ENCODE assay signal across 37 cellular contexts in the genomic region with DNA sequence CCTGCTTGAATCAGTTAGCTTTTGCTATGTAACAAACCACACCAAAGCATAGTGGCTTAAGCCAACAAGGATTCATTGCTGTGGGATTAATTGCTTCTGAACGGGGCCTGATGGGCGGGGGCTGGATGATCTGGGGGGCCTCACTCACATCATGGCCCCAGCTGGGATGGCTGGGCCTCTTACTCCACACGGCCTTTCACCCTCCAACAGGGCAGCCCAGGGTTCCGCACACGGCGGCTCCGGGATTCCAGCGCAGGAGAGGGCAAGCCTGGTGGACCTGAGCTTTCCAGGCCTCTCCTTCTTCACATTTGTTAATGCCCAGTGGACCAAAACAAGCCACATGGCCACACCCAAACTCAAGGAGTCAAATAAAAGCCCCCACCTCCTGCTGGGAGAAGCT.
"Had no signal": no experiment of that assay in that cellular context is flagged by ENCODE, and none has a peak within 500 bp of the region (broad histone marks: within the 10 kb centered on the region; RNA-seq: fewer than 3 reads in every experiment).

No MANE protein-coding gene starts in this region.

- ATAC-seq: activated naive CD4-positive, alpha-beta T cell treated with anti-CD3 and anti-CD28 coated beads, Interleukin-2, amount 50 U/mL, for 72 hours; activated naive CD8-positive, alpha-beta T cell treated with anti-CD3 and anti-CD28 coated beads, Interleukin-2, amount 50 U/mL, for 24 hours; activated T-cell treated with anti-CD3 and anti-CD28 coated beads, Interleukin-2, amount 50 U/mL, for 4 hours; activated T-cell treated with anti-CD3 and anti-CD28 coated beads, Interleukin-2, amount 50 U/mL, for 72 hours; activated T-helper 17 cell treated with anti-CD3 and anti-CD28 coated beads, Interleukin-2, amount 50 U/mL, for 72 hours; body of pancreas had no signal

- H3K4me3 Mint-ChIP-seq: activated naive CD4-positive, alpha-beta T cell treated with anti-CD3 and anti-CD28 coated beads for 36 hours; activated naive CD4-positive, alpha-beta T cell treated with anti-CD3 and anti-CD28 coated beads, Interleukin-2, amount 10 ng/mL, durations not matched to agents 7 days and 5 days; activated naive CD4-positive, alpha-beta T cell treated with anti-CD3 and anti-CD28 coated beads, Interleukin-2, amount 50 U/mL, for 24 hours; activated naive CD8-positive, alpha-beta T cell; activated naive CD8-positive, alpha-beta T cell treated with anti-CD3 and anti-CD28 coated beads for 36 hours; activated naive CD8-positive, alpha-beta T cell treated with anti-CD3 and anti-CD28 coated beads, Interleukin-2, amount 10 ng/mL, durations not matched to agents 7 days and 5 days; activated naive CD8-positive, alpha-beta T cell treated with anti-CD3 and anti-CD28 coated beads, Interleukin-2, amount 50 U/mL, for 24 hours; activated T-cell treated with anti-CD3 and anti-CD28 coated beads, Interleukin-2, amount 50 U/mL, for 24 hours; activated T-cell treated with anti-CD3 and anti-CD28 coated beads, Interleukin-2, amount 50 U/mL, for 4 hours; activated T-cell treated with anti-CD3 and anti-CD28 coated beads, Interleukin-2, amount 50 U/mL, for 72 hours; activated T-helper 1 cell treated with anti-CD3 and anti-CD28 coated beads, Interleukin-12 subunit alpha, Interleukin-12 subunit beta, Interleukin-2, Interleukin-4 antibody, amounts not matched to agents 30 ng/mL and 10 ng/mL and 1 ng/mL, durations not matched to agents 14 hours and 24 hours and 36 hours; activated T-helper 17 cell treated with anti-CD3 and anti-CD28 coated beads, Interleukin-2, amount 50 U/mL, for 72 hours; brain; central memory CD8-positive, alpha-beta T cell had no signal

- H3K4me1 ChIP-seq: adrenal gland, ascending aorta, body of pancreas, breast epithelium had no signal

- H3K27me3 ChIP-seq: adrenal gland, ascending aorta, body of pancreas, brain microvascular endothelial cell, breast epithelium, cardiac muscle cell had no signal

- H3K4me1 Mint-ChIP-seq: activated naive CD4-positive, alpha-beta T cell treated with anti-CD3 and anti-CD28 coated beads, Interleukin-2, amount 10 ng/mL, durations not matched to agents 7 days and 5 days; activated naive CD4-positive, alpha-beta T cell treated with anti-CD3 and anti-CD28 coated beads, Interleukin-2, amount 50 U/mL, for 24 hours; activated naive CD8-positive, alpha-beta T cell treated with anti-CD3 and anti-CD28 coated beads for 36 hours; activated naive CD8-positive, alpha-beta T cell treated with anti-CD3 and anti-CD28 coated beads, Interleukin-2, amount 10 ng/mL, durations not matched to agents 7 days and 5 days; activated naive CD8-positive, alpha-beta T cell treated with anti-CD3 and anti-CD28 coated beads, Interleukin-2, amount 50 U/mL, for 24 hours; activated T-helper 17 cell treated with anti-CD3 and anti-CD28 coated beads, Interleukin-2, amount 50 U/mL, for 72 hours; central memory CD8-positive, alpha-beta T cell had no signal

- H3K27me3 Mint-ChIP-seq: activated naive CD4-positive, alpha-beta T cell treated with anti-CD3 and anti-CD28 coated beads, Interleukin-2, amount 50 U/mL, for 24 hours; activated naive CD8-positive, alpha-beta T cell; activated naive CD8-positive, alpha-beta T cell treated with anti-CD3 and anti-CD28 coated beads, Interleukin-2, amount 50 U/mL, for 24 hours; brain had no signal

- H3K9me3 ChIP-seq: adrenal gland, ascending aorta, body of pancreas, breast epithelium had no signal

- H3K27ac Mint-ChIP-seq: activated naive CD4-positive, alpha-beta T cell treated with anti-CD3 and anti-CD28 coated beads for 36 hours; activated naive CD4-positive, alpha-beta T cell treated with anti-CD3 and anti-CD28 coated beads, Interleukin-2, amount 10 ng/mL, durations not matched to agents 7 days and 5 days; activated naive CD4-positive, alpha-beta T cell treated with anti-CD3 and anti-CD28 coated beads, Interleukin-2, amount 50 U/mL, for 24 hours; activated naive CD8-positive, alpha-beta T cell; activated naive CD8-positive, alpha-beta T cell treated with anti-CD3 and anti-CD28 coated beads for 36 hours; activated naive CD8-positive, alpha-beta T cell treated with anti-CD3 and anti-CD28 coated beads, Interleukin-2, amount 10 ng/mL, durations not matched to agents 7 days and 5 days; activated naive CD8-positive, alpha-beta T cell treated with anti-CD3 and anti-CD28 coated beads, Interleukin-2, amount 50 U/mL, for 24 hours; activated T-cell treated with anti-CD3 and anti-CD28 coated beads, Interleukin-2, amount 50 U/mL, for 24 hours; activated T-cell treated with anti-CD3 and anti-CD28 coated beads, Interleukin-2, amount 50 U/mL, for 72 hours; activated T-helper 1 cell treated with anti-CD3 and anti-CD28 coated beads, Interleukin-12 subunit alpha, Interleukin-12 subunit beta, Interleukin-2, Interleukin-4 antibody, amounts not matched to agents 30 ng/mL and 10 ng/mL and 1 ng/mL, durations not matched to agents 14 hours and 24 hours and 36 hours; activated T-helper 17 cell treated with anti-CD3 and anti-CD28 coated beads, Interleukin-2, amount 50 U/mL, for 72 hours; activated T-helper 2 cell treated with anti-CD3 and anti-CD28 coated beads, Interferon-gamma antibody, Interleukin-2, Interleukin-4, amounts not matched to agents 10 μg/mL and 5 μg/mL and 100 μg/mL, durations not matched to agents 14 hours and 24 hours and 36 hours; brain had no signal

- H3K36me3 Mint-ChIP-seq: activated naive CD4-positive, alpha-beta T cell treated with anti-CD3 and anti-CD28 coated beads, Interleukin-2, amount 10 ng/mL, durations not matched to agents 7 days and 5 days; activated naive CD4-positive, alpha-beta T cell treated with anti-CD3 and anti-CD28 coated beads, Interleukin-2, amount 50 U/mL, for 24 hours; activated naive CD4-positive, alpha-beta T cell treated with anti-CD3 and anti-CD28 coated beads, Interleukin-2, amount 50 U/mL, for 72 hours; activated naive CD8-positive, alpha-beta T cell; activated naive CD8-positive, alpha-beta T cell treated with anti-CD3 and anti-CD28 coated beads for 36 hours; activated naive CD8-positive, alpha-beta T cell treated with anti-CD3 and anti-CD28 coated beads, Interleukin-2, amount 10 ng/mL, durations not matched to agents 7 days and 5 days; brain had no signal

- H3K36me3 ChIP-seq: adrenal gland, ascending aorta, brain microvascular endothelial cell, breast epithelium, cardiac muscle cell had no signal

- H3K27ac ChIP-seq: adrenal gland, ascending aorta, body of pancreas, brain microvascular endothelial cell, breast epithelium, cardiac muscle cell had no signal

- DNase-seq: activated effector memory CD4-positive, alpha-beta T cell treated with anti-CD3 and anti-CD28 coated beads, Interleukin-2, amount 50 U/mL, for 16 hours; activated effector memory CD4-positive, alpha-beta T cell treated with Interleukin-2 at 50 U/mL for 16 hours; activated gamma-delta T cell; activated gamma-delta T cell treated with Interleukin-2 at 50 U/mL for 16 hours; activated naive CD4-positive, alpha-beta T cell; activated naive CD4-positive, alpha-beta T cell treated with anti-CD3 and anti-CD28 coated beads for 36 hours; activated naive CD4-positive, alpha-beta T cell treated with anti-CD3 and anti-CD28 coated beads, Interleukin-2, amount 10 ng/mL, durations not matched to agents 7 days and 5 days; activated naive CD4-positive, alpha-beta T cell treated with anti-CD3 and anti-CD28 coated beads, Interleukin-2, amount 50 U/mL, for 16 hours; activated naive CD4-positive, alpha-beta T cell treated with Interleukin-2 at 50 U/mL for 16 hours; activated naive CD8-positive, alpha-beta T cell treated with anti-CD3 and anti-CD28 coated beads for 36 hours; activated naive CD8-positive, alpha-beta T cell treated with anti-CD3 and anti-CD28 coated beads, Interleukin-2, amount 10 ng/mL, durations not matched to agents 7 days and 5 days; activated naive CD8-positive, alpha-beta T cell treated with anti-CD3 and anti-CD28 coated beads, Interleukin-2, amount 50 U/mL, for 24 hours; activated T-cell treated with anti-CD3 and anti-CD28 coated beads, Interleukin-2, amount 50 U/mL, for 24 hours; activated T-cell treated with anti-CD3 and anti-CD28 coated beads, Interleukin-2, amount 50 U/mL, for 4 hours; activated T-cell treated with anti-CD3 and anti-CD28 coated beads, Interleukin-2, amount 50 U/mL, for 48 hours; activated T-cell treated with anti-CD3 and anti-CD28 coated beads, Interleukin-2, amount 50 U/mL, for 72 hours; amniotic stem cell; amygdala; anterior cingulate cortex; aorta; body of pancreas; brain microvascular endothelial cell; caudate nucleus; central memory CD4-positive, alpha-beta T cell; cerebellar nuclear complex had no signal

- H3K9me3 Mint-ChIP-seq: activated naive CD4-positive, alpha-beta T cell treated with anti-CD3 and anti-CD28 coated beads for 36 hours; activated naive CD4-positive, alpha-beta T cell treated with anti-CD3 and anti-CD28 coated beads, Interleukin-2, amount 10 ng/mL, durations not matched to agents 7 days and 5 days; activated naive CD4-positive, alpha-beta T cell treated with anti-CD3 and anti-CD28 coated beads, Interleukin-2, amount 50 U/mL, for 24 hours; activated naive CD4-positive, alpha-beta T cell treated with anti-CD3 and anti-CD28 coated beads, Interleukin-2, amount 50 U/mL, for 72 hours; activated naive CD8-positive, alpha-beta T cell treated with anti-CD3 and anti-CD28 coated beads for 36 hours; activated naive CD8-positive, alpha-beta T cell treated with anti-CD3 and anti-CD28 coated beads, Interleukin-2, amount 10 ng/mL, durations not matched to agents 7 days and 5 days; activated naive CD8-positive, alpha-beta T cell treated with anti-CD3 and anti-CD28 coated beads, Interleukin-2, amount 50 U/mL, for 24 hours; activated T-cell treated with anti-CD3 and anti-CD28 coated beads, Interleukin-2, amount 50 U/mL, for 24 hours; activated T-cell treated with anti-CD3 and anti-CD28 coated beads, Interleukin-2, amount 50 U/mL, for 4 hours; activated T-cell treated with anti-CD3 and anti-CD28 coated beads, Interleukin-2, amount 50 U/mL, for 72 hours; activated T-helper 1 cell treated with anti-CD3 and anti-CD28 coated beads, Interleukin-12 subunit alpha, Interleukin-12 subunit beta, Interleukin-2, Interleukin-4 antibody, amounts not matched to agents 30 ng/mL and 10 ng/mL and 1 ng/mL, durations not matched to agents 14 hours and 24 hours and 36 hours; activated T-helper 17 cell treated with anti-CD3 and anti-CD28 coated beads, Interleukin-2, amount 50 U/mL, for 72 hours; activated T-helper 2 cell treated with anti-CD3 and anti-CD28 coated beads, Interferon-gamma antibody, Interleukin-2, Interleukin-4, amounts not matched to agents 10 μg/mL and 5 μg/mL and 100 μg/mL, durations not matched to agents 14 hours and 24 hours and 36 hours; central memory CD8-positive, alpha-beta T cell had no signal

- H3K4me3 ChIP-seq: adrenal gland, ascending aorta, body of pancreas, breast epithelium, cardiac muscle cell had no signal
